21 cellular contexts compared by ENCODE assay signal in the genomic region with DNA sequence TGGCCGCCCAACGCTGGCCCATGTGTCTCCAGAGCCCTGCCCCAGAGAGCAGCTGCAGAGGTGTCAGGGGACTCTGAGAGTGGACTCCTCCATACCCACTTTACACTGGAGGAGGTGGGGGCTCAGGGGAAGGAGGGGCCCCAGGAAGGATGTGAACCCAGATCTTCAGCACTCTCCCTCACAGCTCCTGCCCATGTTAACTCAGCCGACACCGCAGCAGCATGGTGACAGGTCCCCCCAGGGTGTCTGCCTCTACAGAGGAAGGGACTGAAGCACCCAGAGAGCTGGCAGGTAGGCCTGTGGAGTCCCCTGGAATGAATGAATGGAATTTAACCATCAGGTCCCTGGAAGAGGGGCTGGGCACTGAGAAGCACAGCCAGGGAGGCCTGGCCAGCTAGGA. TPM values are rescaled to one million over a fixed set of nuclear protein-coding genes. Genes with fewer than 3 reads are reported as not detected.
A peak's percentile ranks its signal among the peaks of the same experiment; 100 is the strongest.
DNase-seq lines count a peak whose midpoint lies in the region; ATAC-seq, FAIRE-seq and TF ChIP-seq lines count a peak whose summit lies in the region.
"Had no signal": no experiment of that assay in that cellular context is flagged by ENCODE, and none has a peak within 500 bp of the region (broad histone marks: within the 10 kb centered on the region; RNA-seq: fewer than 3 reads in every experiment).

No MANE protein-coding gene starts in this region.

- no peak for TF ChIP-seq RAD21 in IMR-90 (IDR thresholded peaks at IDR 0.05; ENCODE audit: low read length)

- H3K4me1 Mint-ChIP-seq in T-helper 1 cell treated with Interleukin-12 subunit alpha and Interleukin-12 subunit beta and Interleukin-4 antibody, amounts not matched to agents 30 μg/mL and 1 μg/mL, for 36 hours (ENCODE audit: low read depth) = peaks cover 57% of the 10 kb centered on the region
- peaks cover 59 to 82% of the 10 kb centered on the region in 2 donors for H3K4me1 Mint-ChIP-seq in natural killer cell

- ATAC-seq in IMR-90 (ENCODE audit: low read depth) (no peak), natural killer cell (peak; percentile 60 to 72 (median 69))

- H3K23ac ChIP-seq in IMR-90 (ENCODE audit: low read depth, low read length) = peak overlapping the region; percentile 16; the same call in 1 of the 2 replicates

- H3K4me1 ChIP-seq in IMR-90 (ENCODE audit: control insufficient read depth, insufficient read depth, low read length) (peaks cover 27% of the 10 kb centered on the region), kidney (ENCODE audit: control insufficient read depth in 1 of 2, insufficient read depth in 1 of 2, low read depth in 1 of 2, low read length in 2 of 2) (peaks cover 14 to 29% of the 10 kb centered on the region in 2 donors), sigmoid colon (peaks cover 0 to 36% (median 31%) of the 10 kb centered on the region in 4 donors)

- DNase-seq in T-helper 1 cell (no peak), IMR-90 (no peak), activated gamma-delta T cell treated with Interleukin-2 at 50 U/mL for 16 hours (peak; percentile 45), natural killer cell (peak; percentile 53), kidney (no peak), ecto neural progenitor cell (ENCODE audit: low spot score) (no peak), sigmoid colon (no peak)
- DNase-seq: activated CD4-positive, alpha-beta T cell treated with anti-CD3 and anti-CD28 coated beads for 4 hours; activated T-cell treated with anti-CD3 and anti-CD28 coated beads for 4 hours; islet precursor cell; NCI-H1092 treated with DMSO at 0.1 percent for 48 hours; NCI-H1930; NCI-H226; OCI-M1; SHP77; stimulated activated CD4-positive, alpha-beta T cell treated with anti-CD3 and anti-CD28 coated beads, Interleukin-2, amount 100 ng/mL, for 48 hours; SW 1271; transverse colon had no signal

- no peaks in the 10 kb centered on the region for H3K27me3 Mint-ChIP-seq in T-helper 1 cell treated with Interleukin-12 subunit alpha and Interleukin-12 subunit beta and Interleukin-4 antibody, amounts not matched to agents 30 μg/mL and 1 μg/mL, for 36 hours (ENCODE audit: low read depth)
- H3K27me3 Mint-ChIP-seq in natural killer cell (ENCODE audit: low read depth in 2 of 2) = no peaks in the 10 kb centered on the region

- TF ChIP-seq EP300 in sigmoid colon (IDR thresholded peaks at IDR 0.05) = no peak

- intact Hi-C loops in IMR-90 (cut with micrococcal nuclease) = no loop called here
- intact Hi-C loops in natural killer cell (cut with micrococcal nuclease) = loop anchor here (5.0 to 10.0 kb wide), 3 partner anchors 52 to 120 kb away; no protein-coding TSS in a partner anchor
- intact Hi-C loops in kidney (cut with DNase I) = no loop called here
- intact Hi-C loops in sigmoid colon (cut with DNase I) = no loop called here

- dilution Hi-C loops in IMR-90 (cut with HindIII; ENCODE audit: low sequenced_read_pairs, unreplicated experiment) = no loop called here

- H3K9me3 ChIP-seq in IMR-90 (ENCODE audit: control insufficient read depth, insufficient read depth, low read length) (no peaks in the 10 kb centered on the region), kidney (ENCODE audit: control insufficient read depth in 1 of 2, low read length in 2 of 2) (no peaks in the 10 kb centered on the region), sigmoid colon (no peaks in the 10 kb centered on the region)
- H3K9me3 ChIP-seq: transverse colon had no signal

- no peak overlapping the region for H3K4me3 ChIP-seq in IMR-90 (ENCODE audit: insufficient read depth, low read depth, low read length)
- no peak overlapping the region for H3K4me3 ChIP-seq in kidney (ENCODE audit: low read length in 2 of 2)
- H3K4me3 ChIP-seq in sigmoid colon = no peak overlapping the region
- H3K4me3 ChIP-seq: smooth muscle cell, transverse colon had no signal

- H2AK9ac ChIP-seq in IMR-90 (replicated peaks; ENCODE audit: low read depth, low read length, poor library complexity) = no peak overlapping the region

- no peak overlapping the region for H4K5ac ChIP-seq in IMR-90 (ENCODE audit: low read depth, low read length)

- no CpG with 5 or more reads among the region's 4 CpGs for WGBS in IMR-90 (ENCODE audit: extremely low coverage in 2 of 2, insufficient read length in 1 of 2), 2 experiments
- 72 to 75% methylated on average over 4 of the region's 4 CpGs for WGBS in sigmoid colon, 2 donors

- no peak overlapping the region for H4K8ac ChIP-seq in IMR-90 (ENCODE audit: low read depth in 2 of 2, low read length in 2 of 2)

- no peak for TF ChIP-seq POLR2A in IMR-90 (IDR thresholded peaks at IDR 0.05; ENCODE audit: low read depth, low read length)
- TF ChIP-seq POLR2A in sigmoid colon (IDR thresholded peaks at IDR 0.05) = no peak

- H3K4me2 ChIP-seq in IMR-90 (ENCODE audit: low read depth, low read length) = no peak overlapping the region
- H3K4me2 ChIP-seq: smooth muscle cell had no signal

- H3K4ac ChIP-seq in IMR-90 (ENCODE audit: low read depth, low read length) = no peak overlapping the region

- no peak overlapping the region for H3K18ac ChIP-seq in IMR-90 (ENCODE audit: low read depth, low read length)

- peaks cover 21 to 73% of the 10 kb centered on the region in 2 experiments for H3K79me1 ChIP-seq in IMR-90 (ENCODE audit: low read depth in 1 of 2, low read length in 2 of 2)

- H3K27ac ChIP-seq in IMR-90 (ENCODE audit: insufficient read depth, low read length) (no peak overlapping the region), kidney (ENCODE audit: low read depth in 2 of 2, low read length in 2 of 2) (no peak overlapping the region), sigmoid colon (no peak overlapping the region)
- H3K27ac ChIP-seq: 22Rv1, transverse colon had no signal

- POLR2A ChIA-PET in IMR-90 (lab: Charles Lee; ENCODE audit: unreplicated experiment) = no interaction called here

- H2AFZ ChIP-seq in IMR-90 (replicated peaks; ENCODE audit: low read length, poor library complexity) = no peak overlapping the region

- H3K36me3 ChIP-seq in IMR-90 (ENCODE audit: control insufficient read depth, insufficient read depth, low read length) (no peaks in the 10 kb centered on the region; the same call in 1 of the 2 replicates), kidney (ENCODE audit: control insufficient read depth in 1 of 2, insufficient read depth in 2 of 2, low read length in 2 of 2) (peaks cover 3 to 4% of the 10 kb centered on the region in 2 donors), sigmoid colon (no peaks in the 10 kb centered on the region)
- H3K36me3 ChIP-seq: transverse colon had no signal

- TF ChIP-seq CTCF in IMR-90 (conservative IDR thresholded peaks at IDR 0.05; ENCODE audit: low read depth, low read length) (no peak), natural killer cell (IDR thresholded peaks at IDR 0.05) (no peak), kidney (IDR thresholded peaks at IDR 0.05; ENCODE audit: borderline replicate concordance, extremely low read depth, insufficient read depth) (no peak), sigmoid colon (IDR thresholded peaks at IDR 0.05) (no peak)

- H2BK5ac ChIP-seq in IMR-90 (ENCODE audit: low read depth, low read length, poor library complexity, severe bottlenecking) = no peak overlapping the region

- H3K27me3 ChIP-seq in IMR-90 (ENCODE audit: control insufficient read depth, insufficient read depth, low read length) = no peaks in the 10 kb centered on the region
- H3K27me3 ChIP-seq in sigmoid colon = no peaks in the 10 kb centered on the region
- H3K27me3 ChIP-seq: transverse colon had no signal

- peak overlapping the region; percentile 23 for H3K4me3 Mint-ChIP-seq in T-helper 1 cell treated with Interleukin-12 subunit alpha and Interleukin-12 subunit beta and Interleukin-4 antibody, amounts not matched to agents 30 μg/mL and 1 μg/mL, for 36 hours
- peak overlapping the region; percentile 81 for H3K4me3 Mint-ChIP-seq in natural killer cell

- peaks cover 32% of the 10 kb centered on the region for H3K36me3 Mint-ChIP-seq in T-helper 1 cell treated with Interleukin-12 subunit alpha and Interleukin-12 subunit beta and Interleukin-4 antibody, amounts not matched to agents 30 μg/mL and 1 μg/mL, for 36 hours (ENCODE audit: low read depth)
- H3K36me3 Mint-ChIP-seq in natural killer cell = no peaks in the 10 kb centered on the region

- H3K27ac Mint-ChIP-seq in T-helper 1 cell treated with Interleukin-12 subunit alpha and Interleukin-12 subunit beta and Interleukin-4 antibody, amounts not matched to agents 30 μg/mL and 1 μg/mL, for 36 hours = no peak overlapping the region
- H3K27ac Mint-ChIP-seq in natural killer cell = peak overlapping the region; percentile 98 to 99

- FAIRE-seq in kidney (lab: Jason Lieb, UNC) = no peak

- H3K9me1 ChIP-seq in IMR-90 (ENCODE audit: insufficient read depth, low read length) = peaks cover 20% of the 10 kb centered on the region

- H2BK20ac ChIP-seq in IMR-90 (ENCODE audit: low read depth, low read length) = no peak overlapping the region

- H3K9me3 Mint-ChIP-seq in T-helper 1 cell treated with Interleukin-12 subunit alpha and Interleukin-12 subunit beta and Interleukin-4 antibody, amounts not matched to agents 30 μg/mL and 1 μg/mL, for 36 hours = no peaks in the 10 kb centered on the region
- no peaks in the 10 kb centered on the region for H3K9me3 Mint-ChIP-seq in natural killer cell

- no TSS peak for BruUV-seq in IMR-90 (replicated peaks; lab: Mats Ljungman, UMichigan)

- no peak overlapping the region for H2AK5ac ChIP-seq in IMR-90 (ENCODE audit: low read depth, low read length)

- in situ Hi-C loops in IMR-90 (cut with MboI; ENCODE audit: low sequenced_read_pairs) = no loop called here

- CTCF ChIA-PET in IMR-90 (lab: Yijun Ruan, JAX) = no interaction called here

- H3K9ac ChIP-seq in IMR-90 (ENCODE audit: low read depth, low read length) (no peak overlapping the region), kidney (ENCODE audit: low read length in 2 of 2) (no peak overlapping the region)

- 0 out of 2 replicates have a peak, but pooled peaks cover 6% of the 10 kb centered on the region for H4K20me1 ChIP-seq in IMR-90 (ENCODE audit: insufficient read depth, low read length)

- H2BK120ac ChIP-seq in IMR-90 (ENCODE audit: low read depth, low read length) = no peak overlapping the region

- no peak overlapping the region for H2BK15ac ChIP-seq in IMR-90 (ENCODE audit: low read depth, low read length)

- no peak overlapping the region for H3K14ac ChIP-seq in IMR-90 (replicated peaks; ENCODE audit: low read depth, low read length)

- H3K56ac ChIP-seq in IMR-90 (ENCODE audit: extremely low read depth, insufficient read depth, low read length) = no peak overlapping the region

- H4K91ac ChIP-seq in IMR-90 (ENCODE audit: insufficient read depth, low read depth, low read length) = no peak overlapping the region

RNA-seq across cellular contexts. Expression of a gene that starts 21.7 kb away (rescaled TPM):
- total RNA-seq in IMR-90 (2012; rRNA removed) = 8.9 and 9.0 TPM in 2 replicates
- 37.2 and 45.3 TPM in 2 replicates for polyA plus RNA-seq in IMR-90 (2012; rRNA removed)
- 20.8 and 21.2 TPM in 2 replicates for polyA plus RNA-seq in IMR-90 (2012; cell fraction: cytosol; rRNA removed)
- 229 and 480 TPM in 2 replicates for polyA plus RNA-seq in IMR-90 (2012; cell fraction: nucleus; rRNA removed; ENCODE audit: low replicate concordance)
- 100 to 1,000 TPM; 213 to 283 (median 221) TPM for total RNA-seq in natural killer cell
- total RNA-seq in kidney = 128 TPM
- polyA plus RNA-seq in kidney (ENCODE audit: insufficient read depth, low read depth, low replicate concordance) = 27.3 TPM
- 10 to 100 TPM; 18.4 to 49.3 (median 24.2) TPM for total RNA-seq in sigmoid colon
- polyA plus RNA-seq in sigmoid colon = 10 to 100 TPM; 18.6 to 82.4 (median 35.6) TPM

RNA-seq across cellular contexts. Expression of a gene that starts 29.0 kb away (rescaled TPM):
- total RNA-seq in IMR-90 (2012; rRNA removed) (117 and 122 TPM in 2 replicates), natural killer cell (100 to 1,000 TPM; 383 to 465 (median 452) TPM), kidney (313 TPM), sigmoid colon (100 to 1,000 TPM; 166 to 378 (median 183) TPM)
- polyA plus RNA-seq in IMR-90 (2012; rRNA removed) (190 and 215 TPM in 2 replicates), kidney (ENCODE audit: insufficient read depth, low read depth, low replicate concordance) (232 TPM), sigmoid colon (100 to 1,000 TPM; 113 to 162 (median 120) TPM)
- polyA plus RNA-seq in IMR-90 (2012; cell fraction: cytosol; rRNA removed) = 170 and 354 TPM in 2 replicates
- 291 and 369 TPM in 2 replicates for polyA plus RNA-seq in IMR-90 (2012; cell fraction: nucleus; rRNA removed; ENCODE audit: low replicate concordance)

RNA-seq across cellular contexts. Expression of a gene that starts 58.5 kb away (rescaled TPM):
- 33.3 and 36.9 TPM in 2 replicates for total RNA-seq in IMR-90 (2012; rRNA removed)
- 38.5 and 46.1 TPM in 2 replicates for polyA plus RNA-seq in IMR-90 (2012; rRNA removed)
- 48.6 and 56.4 TPM in 2 replicates for polyA plus RNA-seq in IMR-90 (2012; cell fraction: cytosol; rRNA removed)
- 120 and 143 TPM in 2 replicates for polyA plus RNA-seq in IMR-90 (2012; cell fraction: nucleus; rRNA removed; ENCODE audit: low replicate concordance)
- total RNA-seq in natural killer cell = 10 to 100 TPM; 35.6 to 53.9 (median 41.6) TPM
- 44.4 TPM for total RNA-seq in kidney
- 43.1 TPM for polyA plus RNA-seq in kidney (ENCODE audit: insufficient read depth, low read depth, low replicate concordance)
- total RNA-seq in sigmoid colon = 10 to 100 TPM; 56.3 to 68.8 (median 66.9) TPM
- polyA plus RNA-seq in sigmoid colon = 10 to 100 TPM; 51.7 to 65.0 (median 51.8) TPM

Comparison
In these comparisons a context has a peak if more than half of its experiments do, and no peak if none do; other contexts are left out.
1. DNase-seq: peak in activated gamma-delta T cell treated with Interleukin-2 at 50 U/mL for 16 hours (single experiment) and natural killer cell (single experiment); none in T-helper 1 cell (0 of 5), IMR-90 (single experiment), kidney (single experiment), ecto neural progenitor cell (single experiment) and sigmoid colon (single experiment).